In genomic region chrX:74614193-74614909, GRCh38 we compare ENCODE assay signal across 8 cellular contexts. TPM values are rescaled to one million over a fixed set of nuclear protein-coding genes. Genes with fewer than 3 reads are reported as not detected.
DNase-seq lines count a peak whose midpoint lies in the region; ATAC-seq and TF ChIP-seq lines count a peak whose summit lies in the region.

TSS of gene RLIM (minus strand) at chrX:74614624. CDS start at chrX:74595977, 18,647 bp downstream.

- no peaks in the 10 kb centered on the region for H3K9me3 Mint-ChIP-seq in activated T-cell treated with anti-CD3 and anti-CD28 coated beads, Interleukin-2, amount 50 U/mL, for 24 hours

- H3K9ac ChIP-seq in mucosa of rectum (ENCODE audit: low read depth in 1 of 2, low read length in 2 of 2) = peak within 1 kb of the TSS; percentile 83 to 88

- TF ChIP-seq POLR2A in erythroblast (IDR thresholded peaks at IDR 0.05; ENCODE audit: low read length) = peak; percentile 90

- H3K27ac Mint-ChIP-seq in activated T-cell treated with anti-CD3 and anti-CD28 coated beads, Interleukin-2, amount 50 U/mL, for 24 hours = peak within 1 kb of the TSS; percentile 99

- no peaks in the 10 kb centered on the region for H3K9me3 ChIP-seq in mucosa of rectum (ENCODE audit: control insufficient read depth in 2 of 2, low read length in 2 of 2)

- no peaks in the 10 kb centered on the region for H3K36me3 ChIP-seq in mucosa of rectum (ENCODE audit: control insufficient read depth in 2 of 2, insufficient read depth in 2 of 2, low read length in 2 of 2)

- peaks cover 15% of the 10 kb centered on the region for H3K4me1 Mint-ChIP-seq in activated T-cell treated with anti-CD3 and anti-CD28 coated beads, Interleukin-2, amount 50 U/mL, for 24 hours (ENCODE audit: low read depth)

- H3K4me3 Mint-ChIP-seq in activated T-cell treated with anti-CD3 and anti-CD28 coated beads, Interleukin-2, amount 50 U/mL, for 24 hours = peak within 1 kb of the TSS; percentile 97

- ATAC-seq in GM21717 (IDR thresholded peaks at IDR 0.05; ENCODE audit: unreplicated experiment) = peak; percentile 97

- peak within 1 kb of the TSS; percentile 83 to 89 for H3K4me3 ChIP-seq in mucosa of rectum (ENCODE audit: low read length in 2 of 2)

- H3K27me3 ChIP-seq in mucosa of rectum (ENCODE audit: control insufficient read depth in 2 of 2, insufficient read depth in 2 of 2, low read length in 2 of 2) = no peaks in the 10 kb centered on the region

- peaks cover 0 to 4% of the 10 kb centered on the region in 2 donors for H3K4me1 ChIP-seq in mucosa of rectum (ENCODE audit: control insufficient read depth in 2 of 2, insufficient read depth in 2 of 2, low read length in 2 of 2)

- DNase-seq in DMS153 treated with DMSO at 0.1 percent for 48 hours (lab: John Stamatoyannopoulos, UW; ENCODE audit: unreplicated experiment) (peak; percentile 66), KBM-7 (peak; percentile 100), erythroblast (lab: John Stamatoyannopoulos, UW) (peak; percentile 94 to 95)
- peak; percentile 88 for DNase-seq in activated T-cell treated with anti-CD3 and anti-CD28 coated beads, Interleukin-2, amount 50 U/mL, for 24 hours
- DNase-seq in stimulated activated CD8-positive, alpha-beta memory T cell treated with anti-CD3 and anti-CD28 coated beads, Interleukin-4, amount 100 ng/mL, for 48 hours = peak; percentile 89

- H3K27ac ChIP-seq in mucosa of rectum (ENCODE audit: low read depth in 2 of 2, low read length in 2 of 2) = peak within 1 kb of the TSS; percentile 92 to 94

- H3K36me3 Mint-ChIP-seq in activated T-cell treated with anti-CD3 and anti-CD28 coated beads, Interleukin-2, amount 50 U/mL, for 24 hours (ENCODE audit: low read depth) = peaks cover 46% of the 10 kb centered on the region

- H3K27me3 Mint-ChIP-seq in activated T-cell treated with anti-CD3 and anti-CD28 coated beads, Interleukin-2, amount 50 U/mL, for 24 hours = peaks cover 3% of the 10 kb centered on the region

- in situ Hi-C loops in KBM-7 (cut with MboI; ENCODE audit: low pct_unique_long_range_greater_than_20kb, low sequenced_read_pairs) = no loop called here

TF ChIP-seq in PFSK-1, 5 proteins besides CTCF, POLR2A, EP300 and RAD21:
- TF ChIP-seq SIN3A (IDR thresholded peaks at IDR 0.05; ENCODE audit: borderline replicate concordance, insufficient read depth, low read length) (0 out of 2 replicates have a peak, but pooled peaks have one; percentile 39), POLR2AphosphoS5 (IDR thresholded peaks at IDR 0.05; ENCODE audit: low read depth, low read length) (peak; percentile 60), FOXP2 (optimal IDR thresholded peaks at IDR 0.05; ENCODE audit: borderline replicate concordance, extremely low read depth, extremely low read length, insufficient read depth) (peak; percentile 87), REST (IDR thresholded peaks at IDR 0.05; ENCODE audit: insufficient read depth in 1 of 2, low read depth in 2 of 2, low read length in 2 of 2) (no peak), TAF1 (IDR thresholded peaks at IDR 0.05; ENCODE audit: borderline replicate concordance, insufficient read depth, low read length) (peak; percentile 82; the same call in 1 of the 2 replicates)

RNA-seq across cellular contexts. Expression of gene RLIM, which starts in this region (rescaled TPM):
- polyA plus RNA-seq in PFSK-1 (2012; ENCODE audit: insufficient read length, low read depth) = 8.2 TPM

Comparison
In these comparisons a context has a peak if more than half of its experiments do, and no peak if none do; other contexts are left out.
1. Peak in every context shown above with its lines: DNase-seq, ATAC-seq, H3K4me3 ChIP-seq and H3K27ac ChIP-seq.